Comparison of ENCODE assay signal across 17 cellular contexts in the genomic region with DNA sequence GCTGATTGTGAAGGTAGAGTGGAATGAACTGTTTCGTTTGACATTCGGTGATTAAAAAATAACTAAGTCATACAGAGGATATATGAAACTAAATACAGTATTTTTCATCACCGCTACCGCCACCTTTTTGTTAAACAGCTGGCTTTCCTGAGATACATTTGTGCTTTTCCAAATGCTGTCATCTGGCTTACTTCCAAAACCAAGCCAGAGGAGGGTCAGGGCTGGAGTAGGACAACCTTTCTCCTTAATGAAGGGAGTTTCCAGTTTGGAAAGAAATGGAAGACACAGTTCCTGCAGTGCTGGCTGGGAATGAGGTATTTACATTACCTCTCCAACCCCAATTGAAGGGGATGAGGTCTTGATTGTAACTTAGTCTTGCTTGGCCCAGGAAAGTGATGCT. TPM values are rescaled to one million over a fixed set of nuclear protein-coding genes. Genes with fewer than 3 reads are reported as not detected.
DNase-seq lines count a peak whose midpoint lies in the region; ATAC-seq and TF ChIP-seq lines count a peak whose summit lies in the region.
"Had no signal": no experiment of that assay in that cellular context is flagged by ENCODE, and none has a peak within 500 bp of the region (broad histone marks: within the 10 kb centered on the region; RNA-seq: fewer than 3 reads in every experiment).

No MANE protein-coding gene starts in this region.

- H3K9me3 Mint-ChIP-seq in stimulated activated naive CD8-positive, alpha-beta T cell treated with anti-CD3 and anti-CD28 coated beads, Interleukin-15, amount 100 ng/mL, for 72 hours: no peaks in the 10 kb centered on the region
- H3K9me3 Mint-ChIP-seq: activated T-helper 2 cell treated with anti-CD3 and anti-CD28 coated beads, Interferon-gamma antibody, Interleukin-2, Interleukin-4, amounts not matched to agents 10 μg/mL and 5 μg/mL and 100 μg/mL, durations not matched to agents 14 hours and 24 hours and 36 hours had no signal

- H3K27me3 Mint-ChIP-seq in stimulated activated naive CD8-positive, alpha-beta T cell treated with anti-CD3 and anti-CD28 coated beads, Interleukin-15, amount 100 ng/mL, for 72 hours: peaks cover under 1% of the 10 kb centered on the region

- DNase-seq in DMS79 treated with DMSO at 0.1 percent for 48 hours (lab: John Stamatoyannopoulos, UW) (peak; percentile 3), DMS79 (lab: John Stamatoyannopoulos, UW) (no peak), dorsolateral prefrontal cortex (no peak), NCI-H2171 (lab: John Stamatoyannopoulos, UW) (no peak)
- no peak for DNase-seq in stimulated activated naive CD8-positive, alpha-beta T cell treated with anti-CD3 and anti-CD28 coated beads, Interleukin-15, amount 100 ng/mL, for 72 hours
- no peak for DNase-seq in stimulated activated naive CD8-positive, alpha-beta T cell treated with anti-CD3 and anti-CD28 coated beads, Interleukin-15, Interleukin-2, amounts not matched to agents 100 U/mL and 50 U/mL, for 24 hours
- DNase-seq: 8988T, caudate nucleus, left lung, NCI-H187, NCI-H446 treated with DMSO at 0.1 percent for 48 hours, nucleus accumbens, WERI-Rb-1 had no signal

- no peak for TF ChIP-seq CTCF in dorsolateral prefrontal cortex (IDR thresholded peaks at IDR 0.05 in 54 of 56, conservative IDR thresholded peaks at IDR 0.05 in 2 of 56; ENCODE audit: low read depth in 1 of 56, partially characterized antibody in 56 of 56)

- intact Hi-C loops in dorsolateral prefrontal cortex (cut with DNase I): loop anchor here (5.0 kb wide), 1 partner anchor 51 kb away; no protein-coding TSS in a partner anchor

- peaks cover 74% of the 10 kb centered on the region for H3K4me1 Mint-ChIP-seq in stimulated activated naive CD8-positive, alpha-beta T cell treated with anti-CD3 and anti-CD28 coated beads, Interleukin-15, amount 100 ng/mL, for 72 hours

- ATAC-seq in stimulated activated naive CD8-positive, alpha-beta T cell treated with anti-CD3 and anti-CD28 coated beads, Interleukin-15, amount 100 ng/mL, for 72 hours: no peak
- no peak for ATAC-seq in stimulated activated naive CD8-positive, alpha-beta T cell treated with anti-CD3 and anti-CD28 coated beads, Interleukin-15, Interleukin-2, amounts not matched to agents 100 U/mL and 50 U/mL, for 24 hours
- no peak for ATAC-seq in HG02884 (IDR thresholded peaks at IDR 0.05; ENCODE audit: unreplicated experiment)
- no peak for ATAC-seq in GM19324 (IDR thresholded peaks at IDR 0.05; ENCODE audit: low FRiP score, unreplicated experiment)
- ATAC-seq: left lung had no signal

- peak overlapping the region in 54 of 59 donors; percentile 7 to 90 (median 78) for H3K4me3 ChIP-seq in dorsolateral prefrontal cortex
- H3K4me3 ChIP-seq: left lung had no signal

- H3K27me3 ChIP-seq in dorsolateral prefrontal cortex: no peaks in the 10 kb centered on the region

- peak overlapping the region in 4 of 59 donors; percentile 17 to 27 (median 20) for H3K27ac ChIP-seq in dorsolateral prefrontal cortex
- H3K27ac ChIP-seq: left lung, WERI-Rb-1 had no signal

- no peak overlapping the region for H3K27ac Mint-ChIP-seq in stimulated activated naive CD8-positive, alpha-beta T cell treated with anti-CD3 and anti-CD28 coated beads, Interleukin-15, amount 100 ng/mL, for 72 hours
- H3K27ac Mint-ChIP-seq: activated T-helper 2 cell treated with anti-CD3 and anti-CD28 coated beads, Interferon-gamma antibody, Interleukin-2, Interleukin-4, amounts not matched to agents 10 μg/mL and 5 μg/mL and 100 μg/mL, durations not matched to agents 14 hours and 24 hours and 36 hours; B cell had no signal

- H3K4me3 Mint-ChIP-seq in stimulated activated naive CD8-positive, alpha-beta T cell treated with anti-CD3 and anti-CD28 coated beads, Interleukin-15, amount 100 ng/mL, for 72 hours: peak overlapping the region; percentile 34 to 67
- H3K4me3 Mint-ChIP-seq: B cell had no signal

RNA-seq across cellular contexts. Expression of a gene that starts 3.2 kb away (rescaled TPM):
- 100 to 1,000 TPM in 37 of 120 experiments, 10 to 100 TPM in 83; 57.8 to 136 (median 94.4) TPM for total RNA-seq in dorsolateral prefrontal cortex
